In genomic region chr11:47183031-47183856, GRCh38 we compare ENCODE assay signal across 1 cellular context.
TF ChIP-seq lines count a peak whose summit lies in the region.

No MANE protein-coding gene starts in this region.

TF ChIP-seq in HepG2, 621 proteins besides CTCF, POLR2A, EP300 and RAD21:
- TF ChIP-seq, protein P1, sequence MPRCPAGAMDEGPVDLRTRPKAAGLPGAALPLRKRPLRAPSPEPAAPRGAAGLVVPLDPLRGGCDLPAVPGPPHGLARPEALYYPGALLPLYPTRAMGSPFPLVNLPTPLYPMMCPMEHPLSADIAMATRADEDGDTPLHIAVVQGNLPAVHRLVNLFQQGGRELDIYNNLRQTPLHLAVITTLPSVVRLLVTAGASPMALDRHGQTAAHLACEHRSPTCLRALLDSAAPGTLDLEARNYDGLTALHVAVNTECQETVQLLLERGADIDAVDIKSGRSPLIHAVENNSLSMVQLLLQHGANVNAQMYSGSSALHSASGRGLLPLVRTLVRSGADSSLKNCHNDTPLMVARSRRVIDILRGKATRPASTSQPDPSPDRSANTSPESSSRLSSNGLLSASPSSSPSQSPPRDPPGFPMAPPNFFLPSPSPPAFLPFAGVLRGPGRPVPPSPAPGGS (CRISPR knock-in tag; IDR thresholded peaks at IDR 0.05): no peak
- peak; percentile 1 for TF ChIP-seq AGO2 (optimal IDR thresholded peaks at IDR 0.05; ENCODE audit: low read depth, low read length)
